ENCODE assay signal across 22 cellular contexts in the genomic region with DNA sequence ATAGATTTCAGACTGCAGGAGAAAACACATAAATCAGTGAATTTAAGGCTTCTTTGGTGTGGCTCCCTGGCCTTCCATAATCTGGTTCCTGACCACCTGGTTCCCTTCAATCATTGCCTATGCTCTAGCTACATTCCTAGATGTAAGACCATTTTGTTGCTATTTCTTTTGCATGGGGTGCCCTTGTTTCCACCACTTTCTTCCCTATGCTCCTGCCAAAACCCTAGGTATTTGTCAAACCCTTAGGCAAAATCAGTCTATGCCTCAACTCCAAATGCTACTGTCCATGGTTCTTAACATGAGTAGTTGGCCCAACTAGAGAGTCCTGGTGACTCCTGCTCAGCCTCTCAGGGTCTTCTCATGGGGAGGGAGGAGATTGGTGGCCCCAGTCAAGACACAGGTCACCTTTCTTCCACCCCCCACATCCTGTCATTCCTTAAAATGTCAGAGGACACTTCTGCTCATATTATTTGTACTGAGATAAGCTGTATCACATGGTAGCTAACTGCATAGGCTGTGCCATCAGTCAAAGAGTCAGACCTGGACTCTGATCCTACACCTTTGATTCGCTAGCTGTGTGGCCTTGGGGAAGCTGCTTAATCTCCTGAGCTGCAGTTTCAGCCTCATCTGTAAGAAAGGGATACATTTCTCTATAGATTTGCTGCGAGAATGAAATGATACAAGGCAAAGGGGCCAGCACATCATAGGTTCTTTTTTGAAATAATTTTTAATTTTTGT. TPM values are rescaled to one million over a fixed set of nuclear protein-coding genes. Genes with fewer than 3 reads are reported as not detected.
A peak's percentile ranks its signal among the peaks of the same experiment; 100 is the strongest.
DNase-seq lines count a peak whose midpoint lies in the region; ATAC-seq, FAIRE-seq and TF ChIP-seq lines count a peak whose summit lies in the region.
"Had no signal": no experiment of that assay in that cellular context is flagged by ENCODE, and none has a peak within 500 bp of the region (broad histone marks: within the 10 kb centered on the region; RNA-seq: fewer than 3 reads in every experiment).

No MANE protein-coding gene starts in this region.

- no peak for TF ChIP-seq CTCF in GM23338 (conservative IDR thresholded peaks at IDR 0.05; ENCODE audit: low read depth in 2 of 2)

- no peak for TF ChIP-seq RAD21 in Ishikawa (IDR thresholded peaks at IDR 0.05; ENCODE audit: low read depth)

- no peaks in the 10 kb centered on the region for H3K4me1 Mint-ChIP-seq in GM23338
- H3K4me1 Mint-ChIP-seq: IgD-negative memory B cell had no signal

- no peak overlapping the region for H3K4me2 ChIP-seq in GM23338

- WGBS in small intestine, 3 donors: 23 to 54% (median 33%) methylated on average over 2 of the region's 2 CpGs

- H3K36me3 Mint-ChIP-seq in GM23338 (ENCODE audit: low read depth): no peaks in the 10 kb centered on the region; the same call in 2 of the 3 replicates

- no peaks in the 10 kb centered on the region for H3K79me2 ChIP-seq in GM23338 (replicated peaks; ENCODE audit: insufficient read depth)

- no peaks in the 10 kb centered on the region for H3K27me3 ChIP-seq in GM23338 (ENCODE audit: insufficient read depth)
- no peaks in the 10 kb centered on the region for H3K27me3 ChIP-seq in small intestine (ENCODE audit: control insufficient read depth in 2 of 2, insufficient read depth in 2 of 2, low read length in 2 of 2)
- H3K27me3 ChIP-seq: BE2C had no signal

- no peaks in the 10 kb centered on the region for H3K36me3 ChIP-seq in GM23338 (ENCODE audit: insufficient read depth)
- no peaks in the 10 kb centered on the region for H3K36me3 ChIP-seq in small intestine (ENCODE audit: control insufficient read depth in 2 of 2, insufficient read depth in 2 of 2, low read length in 2 of 2)
- H3K36me3 ChIP-seq: BE2C had no signal

- H3F3A ChIP-seq in GM23338 (replicated peaks; ENCODE audit: low read depth): no peaks in the 10 kb centered on the region

- no peaks in the 10 kb centered on the region for H4K20me1 ChIP-seq in GM23338 (replicated peaks; ENCODE audit: insufficient read depth)

- no peak overlapping the region for H2AFZ ChIP-seq in GM23338
- H2AFZ ChIP-seq: GM23248 had no signal

- no peaks in the 10 kb centered on the region; the same call in 2 of the 3 replicates for H3K9me3 Mint-ChIP-seq in GM23338
- H3K9me3 Mint-ChIP-seq: CD4-positive, alpha-beta T cell had no signal

- no peaks in the 10 kb centered on the region for H3K4me1 ChIP-seq in GM23338 (ENCODE audit: insufficient read depth)
- H3K4me1 ChIP-seq in small intestine (ENCODE audit: control insufficient read depth in 2 of 2, insufficient read depth in 1 of 2, low read depth in 1 of 2, low read length in 1 of 2): no peaks in the 10 kb centered on the region
- H3K4me1 ChIP-seq: BE2C, Caco-2 had no signal

- no peak for FAIRE-seq in small intestine (lab: Jason Lieb, UNC)
- FAIRE-seq: D721Med, GM19239, H54, HTR-8/SVneo had no signal

- no peaks in the 10 kb centered on the region for H3K9me2 ChIP-seq in GM23338 (ENCODE audit: insufficient read depth)

- H3K27ac ChIP-seq in GM23338 (ENCODE audit: low read depth) (no peak overlapping the region), small intestine (ENCODE audit: low read depth in 1 of 2, low read length in 1 of 2) (no peak overlapping the region)
- H3K27ac ChIP-seq: C4-2B, GM23248 had no signal

- H3K4me3 ChIP-seq in GM23338 (no peak overlapping the region), small intestine (ENCODE audit: low read depth in 1 of 2, low read length in 2 of 2) (no peak overlapping the region)
- H3K4me3 ChIP-seq: GM23248 had no signal

- no peaks in the 10 kb centered on the region for H3K9me3 ChIP-seq in small intestine (ENCODE audit: control insufficient read depth, low read depth)
- H3K9me3 ChIP-seq: BE2C, Caco-2 had no signal

- H3K27ac Mint-ChIP-seq in GM23338: no peak overlapping the region
- H3K27ac Mint-ChIP-seq: CD4-positive, alpha-beta T cell; IgD-negative memory B cell had no signal

- DNase-seq in GM23338 (ENCODE audit: low spot score): no peak
- peak; percentile 62 for DNase-seq in left lobe of liver (ENCODE audit: low spot score)
- peak; percentile 55 for DNase-seq in small intestine
- DNase-seq in EL: no peak
- no peak for DNase-seq in KG1 (lab: John Stamatoyannopoulos, UW)
- DNase-seq: ACHN; BE2C; Caco-2; CD4-positive, alpha-beta T cell; GDM1; GM23248; HCEC 1CT; Karpas-422 had no signal

- TF ChIP-seq EP300 in Ishikawa (IDR thresholded peaks at IDR 0.05; ENCODE audit: borderline replicate concordance): no peak

- H3K4me3 Mint-ChIP-seq in GM23338: no peak overlapping the region
- H3K4me3 Mint-ChIP-seq: CD4-positive, alpha-beta T cell had no signal

- ATAC-seq in GM23338: no peak
- ATAC-seq in left lobe of liver: peak; percentile 67
- ATAC-seq in GM18520 (IDR thresholded peaks at IDR 0.05; ENCODE audit: unreplicated experiment): no peak

- no peaks in the 10 kb centered on the region for H3K27me3 Mint-ChIP-seq in GM23338 (ENCODE audit: insufficient read depth, low read depth, poor library complexity)

TF ChIP-seq in GM23338, 12 proteins besides CTCF, POLR2A, EP300 and RAD21:
- TF ChIP-seq CREB1 (CRISPR knock-in tag; IDR thresholded peaks at IDR 0.05; ENCODE audit: low read depth): no peak
- TF ChIP-seq, protein P1, sequence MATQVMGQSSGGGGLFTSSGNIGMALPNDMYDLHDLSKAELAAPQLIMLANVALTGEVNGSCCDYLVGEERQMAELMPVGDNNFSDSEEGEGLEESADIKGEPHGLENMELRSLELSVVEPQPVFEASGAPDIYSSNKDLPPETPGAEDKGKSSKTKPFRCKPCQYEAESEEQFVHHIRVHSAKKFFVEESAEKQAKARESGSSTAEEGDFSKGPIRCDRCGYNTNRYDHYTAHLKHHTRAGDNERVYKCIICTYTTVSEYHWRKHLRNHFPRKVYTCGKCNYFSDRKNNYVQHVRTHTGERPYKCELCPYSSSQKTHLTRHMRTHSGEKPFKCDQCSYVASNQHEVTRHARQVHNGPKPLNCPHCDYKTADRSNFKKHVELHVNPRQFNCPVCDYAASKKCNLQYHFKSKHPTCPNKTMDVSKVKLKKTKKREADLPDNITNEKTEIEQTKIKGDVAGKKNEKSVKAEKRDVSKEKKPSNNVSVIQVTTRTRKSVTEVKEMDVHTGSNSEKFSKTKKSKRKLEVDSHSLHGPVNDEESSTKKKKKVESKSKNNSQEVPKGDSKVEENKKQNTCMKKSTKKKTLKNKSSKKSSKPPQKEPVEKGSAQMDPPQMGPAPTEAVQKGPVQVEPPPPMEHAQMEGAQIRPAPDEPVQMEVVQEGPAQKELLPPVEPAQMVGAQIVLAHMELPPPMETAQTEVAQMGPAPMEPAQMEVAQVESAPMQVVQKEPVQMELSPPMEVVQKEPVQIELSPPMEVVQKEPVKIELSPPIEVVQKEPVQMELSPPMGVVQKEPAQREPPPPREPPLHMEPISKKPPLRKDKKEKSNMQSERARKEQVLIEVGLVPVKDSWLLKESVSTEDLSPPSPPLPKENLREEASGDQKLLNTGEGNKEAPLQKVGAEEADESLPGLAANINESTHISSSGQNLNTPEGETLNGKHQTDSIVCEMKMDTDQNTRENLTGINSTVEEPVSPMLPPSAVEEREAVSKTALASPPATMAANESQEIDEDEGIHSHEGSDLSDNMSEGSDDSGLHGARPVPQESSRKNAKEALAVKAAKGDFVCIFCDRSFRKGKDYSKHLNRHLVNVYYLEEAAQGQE (IDR thresholded peaks at IDR 0.05; ENCODE audit: unreplicated experiment): peak; percentile 42

TF ChIP-seq in Ishikawa, 13 proteins besides CTCF, POLR2A, EP300 and RAD21:
- TF ChIP-seq, protein P1 (IDR thresholded peaks at IDR 0.05; ENCODE audit: low read depth): peak; percentile 63
- no peak for TF ChIP-seq CEBPB (IDR thresholded peaks at IDR 0.05)

RNA-seq across cellular contexts. Expression of a gene that starts 15.0 kb away (rescaled TPM):
- not detected in 2 replicates for total RNA-seq in GM23338 (2014; rRNA removed; shearing (Covaris generic))
- not detected in 2 replicates for polyA plus RNA-seq in GM23338 (2016; fragmentation: Nextera tagmentation; extraction: Ambion mirVana)
- 228 TPM for total RNA-seq in left lobe of liver
- polyA plus RNA-seq in small intestine: under 1 TPM in 2 of 3 donors, not detected in 1; 0.81 to 0.97 TPM
- total RNA-seq: A172; Caco-2; CD4-positive, alpha-beta T cell; GM23248 had no signal
- polyA plus RNA-seq: GM23248, IgD-negative memory B cell had no signal

RNA-seq across cellular contexts. Expression of a gene that starts 19.8 kb away (rescaled TPM):
- total RNA-seq in GM23338 (2014; rRNA removed; shearing (Covaris generic)): not detected in 2 replicates
- not detected in 2 replicates for polyA plus RNA-seq in GM23338 (2016; fragmentation: Nextera tagmentation; extraction: Ambion mirVana)
- not detected for total RNA-seq in left lobe of liver
- under 1 TPM in 1 of 3 donors, not detected in 2; 0.19 TPM for polyA plus RNA-seq in small intestine
- total RNA-seq: A172; Caco-2; CD4-positive, alpha-beta T cell; GM23248 had no signal
- polyA plus RNA-seq: GM23248, IgD-negative memory B cell had no signal

RNA-seq across cellular contexts. Expression of a gene that starts 27.0 kb away (rescaled TPM):
- not detected in 2 replicates for total RNA-seq in GM23338 (2014; rRNA removed; shearing (Covaris generic))
- not detected in 2 replicates for polyA plus RNA-seq in GM23338 (2016; fragmentation: Nextera tagmentation; extraction: Ambion mirVana)
- 359 TPM for total RNA-seq in left lobe of liver
- polyA plus RNA-seq in small intestine: under 1 TPM in 1 of 3 donors, not detected in 2; 0.07 TPM
- total RNA-seq: A172; Caco-2; CD4-positive, alpha-beta T cell; GM23248 had no signal
- polyA plus RNA-seq: GM23248, IgD-negative memory B cell had no signal

Comparison
In these comparisons a context has a peak if more than half of its experiments do, and no peak if none do; other contexts are left out.
1. DNase-seq: peak in left lobe of liver (single experiment) and small intestine (single experiment); none in GM23338 (single experiment), EL (single experiment) and KG1 (single experiment).
2. RNA of a gene that starts 15.0 kb away (total RNA-seq): 228 TPM in left lobe of liver (single experiment); not detected in GM23338; every median in the first group is over 100 times any median in the second.
3. RNA of a gene that starts 27.0 kb away (total RNA-seq): 359 TPM in left lobe of liver (single experiment); not detected in GM23338; every median in the first group is over 100 times any median in the second.